1 cellular context compared by ENCODE assay signal in genomic region chr14:70188608-70189540, GRCh38.
TF ChIP-seq lines count a peak whose summit lies in the region.

A gene with protein sequence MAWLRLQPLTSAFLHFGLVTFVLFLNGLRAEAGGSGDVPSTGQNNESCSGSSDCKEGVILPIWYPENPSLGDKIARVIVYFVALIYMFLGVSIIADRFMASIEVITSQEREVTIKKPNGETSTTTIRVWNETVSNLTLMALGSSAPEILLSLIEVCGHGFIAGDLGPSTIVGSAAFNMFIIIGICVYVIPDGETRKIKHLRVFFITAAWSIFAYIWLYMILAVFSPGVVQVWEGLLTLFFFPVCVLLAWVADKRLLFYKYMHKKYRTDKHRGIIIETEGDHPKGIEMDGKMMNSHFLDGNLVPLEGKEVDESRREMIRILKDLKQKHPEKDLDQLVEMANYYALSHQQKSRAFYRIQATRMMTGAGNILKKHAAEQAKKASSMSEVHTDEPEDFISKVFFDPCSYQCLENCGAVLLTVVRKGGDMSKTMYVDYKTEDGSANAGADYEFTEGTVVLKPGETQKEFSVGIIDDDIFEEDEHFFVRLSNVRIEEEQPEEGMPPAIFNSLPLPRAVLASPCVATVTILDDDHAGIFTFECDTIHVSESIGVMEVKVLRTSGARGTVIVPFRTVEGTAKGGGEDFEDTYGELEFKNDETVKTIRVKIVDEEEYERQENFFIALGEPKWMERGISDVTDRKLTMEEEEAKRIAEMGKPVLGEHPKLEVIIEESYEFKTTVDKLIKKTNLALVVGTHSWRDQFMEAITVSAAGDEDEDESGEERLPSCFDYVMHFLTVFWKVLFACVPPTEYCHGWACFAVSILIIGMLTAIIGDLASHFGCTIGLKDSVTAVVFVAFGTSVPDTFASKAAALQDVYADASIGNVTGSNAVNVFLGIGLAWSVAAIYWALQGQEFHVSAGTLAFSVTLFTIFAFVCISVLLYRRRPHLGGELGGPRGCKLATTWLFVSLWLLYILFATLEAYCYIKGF (minus strand): TSS chr14:70188951. CDS start chr14:70168422, 20,529 bp downstream.

TF ChIP-seq in HepG2, 621 proteins besides CTCF, POLR2A, EP300 and RAD21 (continued from another document):
- TF ChIP-seq LRRFIP1 (CRISPR knock-in tag; conservative IDR thresholded peaks at IDR 0.05) (no peak), ARHGAP35 (CRISPR knock-in tag; IDR thresholded peaks at IDR 0.05; ENCODE audit: borderline replicate concordance) (no peak), ZNF75D (CRISPR knock-in tag; IDR thresholded peaks at IDR 0.05; ENCODE audit: borderline replicate concordance) (no peak), TOPORS (CRISPR knock-in tag; IDR thresholded peaks at IDR 0.05) (no peak), HOXA3 (CRISPR knock-in tag; IDR thresholded peaks at IDR 0.05) (0 out of 2 replicates have a peak, but pooled peaks have one; percentile 4), NFAT5 (CRISPR knock-in tag; IDR thresholded peaks at IDR 0.05) (no peak), ZC3H4 (CRISPR knock-in tag; IDR thresholded peaks at IDR 0.05; ENCODE audit: borderline replicate concordance) (no peak), MTA1 (CRISPR knock-in tag; IDR thresholded peaks at IDR 0.05; ENCODE audit: borderline replicate concordance) (no peak), HNF4G (IDR thresholded peaks at IDR 0.05; ENCODE audit: borderline replicate concordance, low read depth, low read length) (no peak), HNF4G (CRISPR knock-in tag; IDR thresholded peaks at IDR 0.05; ENCODE audit: borderline replicate concordance, low read depth) (no peak), ZFP37 (CRISPR knock-in tag; IDR thresholded peaks at IDR 0.05; ENCODE audit: borderline replicate concordance) (no peak), ZNF567 (CRISPR knock-in tag; IDR thresholded peaks at IDR 0.05; ENCODE audit: borderline replicate concordance) (no peak)
- TF ChIP-seq, protein P1, sequence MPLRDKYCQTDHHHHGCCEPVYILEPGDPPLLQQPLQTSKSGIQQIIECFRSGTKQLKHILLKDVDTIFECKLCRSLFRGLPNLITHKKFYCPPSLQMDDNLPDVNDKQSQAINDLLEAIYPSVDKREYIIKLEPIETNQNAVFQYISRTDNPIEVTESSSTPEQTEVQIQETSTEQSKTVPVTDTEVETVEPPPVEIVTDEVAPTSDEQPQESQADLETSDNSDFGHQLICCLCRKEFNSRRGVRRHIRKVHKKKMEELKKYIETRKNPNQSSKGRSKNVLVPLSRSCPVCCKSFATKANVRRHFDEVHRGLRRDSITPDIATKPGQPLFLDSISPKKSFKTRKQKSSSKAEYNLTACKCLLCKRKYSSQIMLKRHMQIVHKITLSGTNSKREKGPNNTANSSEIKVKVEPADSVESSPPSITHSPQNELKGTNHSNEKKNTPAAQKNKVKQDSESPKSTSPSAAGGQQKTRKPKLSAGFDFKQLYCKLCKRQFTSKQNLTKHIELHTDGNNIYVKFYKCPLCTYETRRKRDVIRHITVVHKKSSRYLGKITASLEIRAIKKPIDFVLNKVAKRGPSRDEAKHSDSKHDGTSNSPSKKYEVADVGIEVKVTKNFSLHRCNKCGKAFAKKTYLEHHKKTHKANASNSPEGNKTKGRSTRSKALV (CRISPR knock-in tag; IDR thresholded peaks at IDR 0.05), result peak; percentile 94
- TF ChIP-seq, protein P2, sequence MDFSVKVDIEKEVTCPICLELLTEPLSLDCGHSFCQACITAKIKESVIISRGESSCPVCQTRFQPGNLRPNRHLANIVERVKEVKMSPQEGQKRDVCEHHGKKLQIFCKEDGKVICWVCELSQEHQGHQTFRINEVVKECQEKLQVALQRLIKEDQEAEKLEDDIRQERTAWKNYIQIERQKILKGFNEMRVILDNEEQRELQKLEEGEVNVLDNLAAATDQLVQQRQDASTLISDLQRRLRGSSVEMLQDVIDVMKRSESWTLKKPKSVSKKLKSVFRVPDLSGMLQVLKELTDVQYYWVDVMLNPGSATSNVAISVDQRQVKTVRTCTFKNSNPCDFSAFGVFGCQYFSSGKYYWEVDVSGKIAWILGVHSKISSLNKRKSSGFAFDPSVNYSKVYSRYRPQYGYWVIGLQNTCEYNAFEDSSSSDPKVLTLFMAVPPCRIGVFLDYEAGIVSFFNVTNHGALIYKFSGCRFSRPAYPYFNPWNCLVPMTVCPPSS (IDR thresholded peaks at IDR 0.05), result no peak
